8 cellular contexts compared by ENCODE assay signal in genomic region chr1:33257388-33257758, GRCh38. TPM values are rescaled to one million over a fixed set of nuclear protein-coding genes. Genes with fewer than 3 reads are reported as not detected.
DNase-seq lines count a peak whose midpoint lies in the region; ATAC-seq and TF ChIP-seq lines count a peak whose summit lies in the region.

No MANE protein-coding gene starts in this region.

- ATAC-seq in HG03442 (IDR thresholded peaks at IDR 0.05; ENCODE audit: unreplicated experiment) (no peak), omental fat pad (ENCODE audit: low FRiP score) (no peak)

- peak overlapping the region; percentile 95 for H3K27ac ChIP-seq in SJSA1

- H3K4me1 ChIP-seq in SJSA1 (replicated peaks), result peaks cover 38% of the 10 kb centered on the region

- DNase-seq in SJSA1 (ENCODE audit: low read depth in 1 of 2, low spot score in 2 of 2) (peak in 1 of 2 experiments; percentile 69), fibroblast of peridontal ligament (ENCODE audit: extremely low read depth) (peak; percentile 17), retinal pigment epithelial cell (ENCODE audit: low read depth) (no peak), superior temporal gyrus (ENCODE audit: extremely low spot score) (no peak), omental fat pad (ENCODE audit: low spot score) (no peak), KG1 (lab: John Stamatoyannopoulos, UW) (no peak)

- no peak for TF ChIP-seq CTCF in retinal pigment epithelial cell (conservative IDR thresholded peaks at IDR 0.05; ENCODE audit: low read depth, low read length)
- TF ChIP-seq CTCF in omental fat pad (IDR thresholded peaks at IDR 0.05), result no peak

- no peaks in the 10 kb centered on the region for H3K27me3 ChIP-seq in SJSA1 (replicated peaks)

- no peaks in the 10 kb centered on the region for H3K9me3 ChIP-seq in SJSA1 (replicated peaks)

- peak overlapping the region; percentile 97 for H3K4me3 ChIP-seq in GM08714 (ENCODE audit: low read length)
- peak overlapping the region; percentile 74 for H3K4me3 ChIP-seq in SJSA1
- H3K4me3 ChIP-seq in retinal pigment epithelial cell (ENCODE audit: low read length), result peak overlapping the region; percentile 84

- H3K36me3 ChIP-seq in SJSA1, result peaks cover 28% of the 10 kb centered on the region

RNA-seq across cellular contexts. Expression of gene ZNF362, which starts 1.1 kb away (rescaled TPM):
- 11.1 and 21.4 TPM in 2 replicates for total RNA-seq in SJSA1 (2014; rRNA removed; shearing (Covaris generic))
- 10 to 100 TPM; 10.4 to 13.9 (median 11.2) TPM for total RNA-seq in omental fat pad
